ENCODE assay signal across 1 cellular context in genomic region chr18:36805105-36805504, GRCh38.
TF ChIP-seq lines count a peak whose summit lies in the region.

No MANE protein-coding gene starts in this region.

TF ChIP-seq in HepG2, 621 proteins besides CTCF, POLR2A, EP300 and RAD21:
- TF ChIP-seq ZNF20 (CRISPR knock-in tag; IDR thresholded peaks at IDR 0.05) = no peak
- TF ChIP-seq KAT8 (CRISPR knock-in tag; IDR thresholded peaks at IDR 0.05) = no peak
- no peak for TF ChIP-seq ZBTB7B (CRISPR knock-in tag; IDR thresholded peaks at IDR 0.05)
- TF ChIP-seq GLI4 (CRISPR knock-in tag; IDR thresholded peaks at IDR 0.05; ENCODE audit: borderline replicate concordance) = no peak
- TF ChIP-seq ZKSCAN1 (IDR thresholded peaks at IDR 0.05; ENCODE audit: low read length) = peak; percentile 52; the same call in 1 of the 2 replicates
